ENCODE assay signal across 9 cellular contexts in the genomic region with DNA sequence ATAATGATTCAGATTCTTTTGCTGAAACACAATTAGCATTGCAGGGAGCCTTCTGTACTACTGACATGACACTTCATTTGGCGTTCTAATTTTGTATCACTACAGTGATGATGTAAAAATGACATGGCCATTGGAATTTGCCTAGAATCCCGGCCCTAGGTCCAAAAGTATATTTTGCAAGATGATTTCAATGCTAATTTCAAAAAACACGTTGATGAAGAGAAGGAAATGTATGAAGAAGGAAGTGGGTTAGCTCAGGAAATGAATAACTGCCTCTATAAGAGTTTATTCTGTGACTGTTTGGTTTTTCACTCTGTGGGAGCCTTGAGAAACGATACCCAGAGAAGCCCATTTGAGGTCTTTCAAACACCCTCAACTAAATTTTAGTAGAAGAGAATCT. TPM values are rescaled to one million over a fixed set of nuclear protein-coding genes. Genes with fewer than 3 reads are reported as not detected.
A peak's percentile ranks its signal among the peaks of the same experiment; 100 is the strongest.
DNase-seq lines count a peak whose midpoint lies in the region; ATAC-seq and TF ChIP-seq lines count a peak whose summit lies in the region.
"Had no signal": no experiment of that assay in that cellular context is flagged by ENCODE, and none has a peak within 500 bp of the region (broad histone marks: within the 10 kb centered on the region; RNA-seq: fewer than 3 reads in every experiment).

No MANE protein-coding gene starts in this region.

- intact Hi-C loops in activated B cell treated with CpG ODN at 0.5 μM for 24 hours (cut with micrococcal nuclease), result loop anchor here (5.0 kb wide), 1 partner anchor 35 kb away; no protein-coding TSS in a partner anchor

- H3K4me1 Mint-ChIP-seq in activated B cell treated with CpG ODN at 0.5 μM for 24 hours, result peaks cover 28% of the 10 kb centered on the region
- peaks cover 20% of the 10 kb centered on the region for H3K4me1 Mint-ChIP-seq in nephron

- H3K27me3 Mint-ChIP-seq in activated B cell treated with CpG ODN at 0.5 μM for 24 hours, result no peaks in the 10 kb centered on the region
- no peaks in the 10 kb centered on the region for H3K27me3 Mint-ChIP-seq in nephron (ENCODE audit: low read depth)

- peak; percentile 55 for ATAC-seq in GM18511 (IDR thresholded peaks at IDR 0.05; ENCODE audit: unreplicated experiment)
- peak; percentile 41 for ATAC-seq in HG03066 (IDR thresholded peaks at IDR 0.05; ENCODE audit: low read depth, unreplicated experiment)
- ATAC-seq in activated B cell treated with CpG ODN at 0.5 μM for 24 hours (ENCODE audit: low read depth), result no peak
- no peak for ATAC-seq in GM19467 (IDR thresholded peaks at IDR 0.05; ENCODE audit: unreplicated experiment)

- CTCF ChIA-PET in activated B cell treated with CpG ODN at 0.5 μM for 24 hours (lab: Charles Lee), result no interaction called here

- H3K9me3 Mint-ChIP-seq in activated B cell treated with CpG ODN at 0.5 μM for 24 hours (peaks cover 11% of the 10 kb centered on the region), nephron (peaks cover 12% of the 10 kb centered on the region)

- TF ChIP-seq CTCF in activated B cell treated with CpG ODN at 0.5 μM for 24 hours (IDR thresholded peaks at IDR 0.05) (no peak), nephron (IDR thresholded peaks at IDR 0.05; ENCODE audit: unreplicated experiment in 3 of 3) (no peak)

- POLR2A ChIA-PET in activated B cell treated with CpG ODN at 0.5 μM for 24 hours (lab: Charles Lee), result no interaction called here

- H3K27ac Mint-ChIP-seq in activated B cell treated with CpG ODN at 0.5 μM for 24 hours (peak overlapping the region; percentile 65), nephron (peak overlapping the region in 2 of 3 experiments; percentile 90)

- peaks cover 77% of the 10 kb centered on the region for H3K36me3 Mint-ChIP-seq in activated B cell treated with CpG ODN at 0.5 μM for 24 hours (ENCODE audit: low read depth)
- peaks cover 21% of the 10 kb centered on the region for H3K36me3 Mint-ChIP-seq in nephron (ENCODE audit: low read depth)

- DNase-seq in activated B cell treated with CpG ODN at 0.5 μM for 24 hours, result no peak
- no peak for DNase-seq in T-helper 9 cell
- DNase-seq in NCI-H1930 (lab: John Stamatoyannopoulos, UW), result no peak
- no peak for DNase-seq in NCI-H748 treated with DMSO at 0.1 percent for 48 hours (lab: John Stamatoyannopoulos, UW)
- DNase-seq: pancreas had no signal

- H3K4me3 Mint-ChIP-seq in activated B cell treated with CpG ODN at 0.5 μM for 24 hours (peak overlapping the region; percentile 19), nephron (no peak overlapping the region)

RNA-seq across cellular contexts. Expression of gene OSTF1, which starts 59.3 kb away (rescaled TPM):
- 59.7 and 60.1 TPM in 2 replicates for total RNA-seq in activated B cell treated with CpG ODN at 0.5 μM for 24 hours

RNA-seq across cellular contexts. Expression of gene NMRK1, which starts 59.7 kb away (rescaled TPM):
- 6.5 and 8.8 TPM in 2 replicates for total RNA-seq in activated B cell treated with CpG ODN at 0.5 μM for 24 hours

Comparison
In these comparisons a context has a peak if more than half of its experiments do, and no peak if none do; other contexts are left out.
1. ATAC-seq: peak in GM18511 (single experiment) and HG03066 (single experiment); none in activated B cell treated with CpG ODN at 0.5 μM for 24 hours (single experiment) and GM19467 (single experiment).